16 cellular contexts compared by ENCODE assay signal in genomic region chr15:91975241-91975978, GRCh38.
DNase-seq lines count a peak whose midpoint lies in the region; ATAC-seq and TF ChIP-seq lines count a peak whose summit lies in the region.
"Had no signal": no experiment of that assay in that cellular context is flagged by ENCODE, and none has a peak within 500 bp of the region (broad histone marks: within the 10 kb centered on the region; RNA-seq: fewer than 3 reads in every experiment).

No MANE protein-coding gene starts in this region.

- H3K36me3 ChIP-seq in skeletal muscle tissue (ENCODE audit: control insufficient read depth in 3 of 3, insufficient read depth in 3 of 3, low read length in 3 of 3) = no peaks in the 10 kb centered on the region
- H3K36me3 ChIP-seq in thyroid gland = no peaks in the 10 kb centered on the region

- no peak overlapping the region for H3K4me3 ChIP-seq in skeletal muscle tissue (ENCODE audit: low read length in 3 of 3)
- no peak overlapping the region for H3K4me3 ChIP-seq in thyroid gland (replicated peaks in 1 of 3)

- H3K4me1 ChIP-seq in skeletal muscle tissue (ENCODE audit: control insufficient read depth in 3 of 3, insufficient read depth in 3 of 3, low read length in 3 of 3) = peaks cover 13 to 18% (median 14%) of the 10 kb centered on the region in 3 donors
- peaks cover 0 to 7% of the 10 kb centered on the region in 2 donors for H3K4me1 ChIP-seq in thyroid gland

- peak; percentile 48 to 49 for ATAC-seq in left cardiac atrium

- intact Hi-C loops in left cardiac atrium (cut with DNase I) = no loop called here
- intact Hi-C loops in thyroid gland (cut with DNase I) = loop anchor here (10.0 kb wide), 1 partner anchor 99 kb away; no protein-coding TSS in a partner anchor

- DNase-seq in DMS 273 (lab: John Stamatoyannopoulos, UW; ENCODE audit: unreplicated experiment) (peak; percentile 51), DMS 273 treated with DMSO at 0.1 percent for 48 hours (lab: John Stamatoyannopoulos, UW) (no peak), RPMI8226 (peak; percentile 82), left cardiac atrium (no peak), substantia nigra (lab: John Stamatoyannopoulos, UW) (no peak), thyroid gland (no peak), glomerular visceral epithelial cell (ENCODE audit: extremely low spot score) (no peak)
- DNase-seq: activated CD4-positive, alpha-beta T cell treated with anti-CD3 and anti-CD28 coated beads, Interleukin-2, amount 10 ng/mL, durations not matched to agents 24 days and 14 days; activated T-cell treated with anti-CD3 and anti-CD28 coated beads for 4 hours; kidney glomerular epithelial cell; NCI-H2227 treated with DMSO at 0.1 percent for 48 hours; NK-92 treated with Interleukin-12 subunit alpha and Interleukin-12 subunit beta, amount 100 ng/mL, for 24 hours; stimulated activated CD4-positive, alpha-beta T cell treated with anti-CD3 and anti-CD28 coated beads, Interleukin-4, amount 100 ng/mL, for 4 hours; T-helper 9 cell had no signal

- H3K9me3 ChIP-seq in skeletal muscle tissue (ENCODE audit: control insufficient read depth in 3 of 3, low read length in 3 of 3) (no peaks in the 10 kb centered on the region), thyroid gland (no peaks in the 10 kb centered on the region)

- H3K27ac ChIP-seq in skeletal muscle tissue (ENCODE audit: low read depth, low read length) (peak overlapping the region; percentile 8), substantia nigra (ENCODE audit: low read depth, low read length, poor library complexity, severe bottlenecking) (no peak overlapping the region), thyroid gland (no peak overlapping the region)
- H3K27ac ChIP-seq: 22Rv1 had no signal

- peak overlapping the region in 2 of 3 donors; percentile 16 to 45 for H3K9ac ChIP-seq in skeletal muscle tissue (ENCODE audit: low read depth in 1 of 3, low read length in 3 of 3)

- H3K27me3 ChIP-seq in skeletal muscle tissue (ENCODE audit: control insufficient read depth in 3 of 3, insufficient read depth in 3 of 3, low read length in 3 of 3) (no peaks in the 10 kb centered on the region), thyroid gland (no peaks in the 10 kb centered on the region)

- no peak for TF ChIP-seq POLR2A in thyroid gland (IDR thresholded peaks at IDR 0.05)

- no peak for TF ChIP-seq CTCF in thyroid gland (IDR thresholded peaks at IDR 0.05)

- 80 to 84% methylated on average over 7 of the region's 7 CpGs for WGBS in thyroid gland, 2 donors

Comparison
In these comparisons a context has a peak if more than half of its experiments do, and no peak if none do; other contexts are left out.
1. DNase-seq: peak in DMS 273 (single experiment) and RPMI8226 (single experiment); none in DMS 273 treated with DMSO at 0.1 percent for 48 hours (single experiment), left cardiac atrium (single experiment), substantia nigra (0 of 49), thyroid gland (0 of 2) and glomerular visceral epithelial cell (single experiment).